ENCODE assay signal across 1 cellular context in genomic region chr4:38857354-38858096, GRCh38.
TF ChIP-seq lines count a peak whose summit lies in the region.

No MANE protein-coding gene starts in this region.

TF ChIP-seq in A549, 52 proteins besides CTCF, POLR2A, EP300 and RAD21 (continued from another document):
- 0 out of 2 replicates have a peak, but pooled peaks have one; percentile 21 for TF ChIP-seq HOXA7 (CRISPR knock-in tag; IDR thresholded peaks at IDR 0.05)
